In genomic region chr20:10434467-10434831, GRCh38 we compare ENCODE assay signal across 1 cellular context.
TF ChIP-seq lines count a peak whose summit lies in the region.

No MANE protein-coding gene starts in this region.

TF ChIP-seq in GM12878, 131 proteins besides CTCF, POLR2A, EP300 and RAD21 (continued from another document):
- peak; percentile 41; the same call in 1 of the 3 replicates for TF ChIP-seq POU2F2 (IDR thresholded peaks at IDR 0.05; ENCODE audit: borderline replicate concordance, low read depth, low read length)
- peak; percentile 31; the same call in 1 of the 2 replicates for TF ChIP-seq FOXM1 (IDR thresholded peaks at IDR 0.05; ENCODE audit: low read depth, low read length)
- peak; percentile 60 for TF ChIP-seq PBX3 (IDR thresholded peaks at IDR 0.05; ENCODE audit: insufficient replicate concordance, low read depth, low read length)
- TF ChIP-seq RBBP5 (conservative IDR thresholded peaks at IDR 0.05): no peak
- peak; percentile 24; the same call in 1 of the 2 replicates for TF ChIP-seq GABPA (IDR thresholded peaks at IDR 0.05; ENCODE audit: low read depth)
- TF ChIP-seq SPI1 (IDR thresholded peaks at IDR 0.05; ENCODE audit: borderline replicate concordance, insufficient read depth, low read depth, low read length): peak; percentile 16; the same call in 1 of the 2 replicates
- no peak; the same call in 1 of the 2 replicates for TF ChIP-seq NBN (IDR thresholded peaks at IDR 0.05)
- no peak; the same call in 1 of the 2 replicates for TF ChIP-seq LARP7 (IDR thresholded peaks at IDR 0.05)
TF ChIP-seq in GM12878: peak in this region for 22.
